Comparison of ENCODE assay signal across 10 cellular contexts in the genomic region with DNA sequence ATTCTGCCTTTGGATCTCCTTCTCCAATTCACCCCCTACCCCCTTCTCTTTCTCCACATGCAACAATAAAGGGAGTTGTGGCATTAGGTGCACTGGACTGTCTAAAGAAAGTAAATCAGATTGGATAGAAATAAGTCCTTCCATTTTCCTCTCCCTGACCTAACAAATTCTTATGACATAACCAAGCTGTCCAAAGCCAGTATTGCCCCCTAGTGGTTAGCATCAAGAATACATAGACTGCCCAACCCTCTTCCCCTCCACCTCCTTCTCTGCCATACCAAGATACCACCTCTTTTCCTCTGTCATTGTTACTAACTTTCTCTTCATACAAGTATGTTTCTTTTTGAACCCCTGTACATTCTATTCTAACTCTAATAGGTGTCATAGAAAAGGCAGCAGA. TPM values are rescaled to one million over a fixed set of nuclear protein-coding genes. Genes with fewer than 3 reads are reported as not detected.
DNase-seq lines count a peak whose midpoint lies in the region; ATAC-seq and TF ChIP-seq lines count a peak whose summit lies in the region.
"Had no signal": no experiment of that assay in that cellular context is flagged by ENCODE, and none has a peak within 500 bp of the region (broad histone marks: within the 10 kb centered on the region; RNA-seq: fewer than 3 reads in every experiment).

No MANE protein-coding gene starts in this region.

- peak; percentile 28; the same call in 1 of the 2 replicates for TF ChIP-seq RAD21 in Ishikawa (IDR thresholded peaks at IDR 0.05; ENCODE audit: low read depth)

- peaks cover 9% of the 10 kb centered on the region for H3K4me1 Mint-ChIP-seq in chondrocyte (ENCODE audit: low read depth)
- peaks cover 15% of the 10 kb centered on the region for H3K4me1 Mint-ChIP-seq in osteocyte (ENCODE audit: unreplicated experiment)

- no peak for TF ChIP-seq EP300 in Ishikawa (IDR thresholded peaks at IDR 0.05; ENCODE audit: borderline replicate concordance)

- ATAC-seq in HG03097 (IDR thresholded peaks at IDR 0.05; ENCODE audit: low FRiP score, unreplicated experiment): no peak
- no peak for ATAC-seq in GM21723 (IDR thresholded peaks at IDR 0.05; ENCODE audit: unreplicated experiment)

- no peak overlapping the region for H3K4me3 Mint-ChIP-seq in chondrocyte (ENCODE audit: unreplicated experiment)
- H3K4me3 Mint-ChIP-seq in osteocyte (ENCODE audit: unreplicated experiment): no peak overlapping the region

- H3K27me3 Mint-ChIP-seq in chondrocyte (ENCODE audit: low read depth) (no peaks in the 10 kb centered on the region), osteocyte (ENCODE audit: unreplicated experiment) (no peaks in the 10 kb centered on the region)

- H3K27ac Mint-ChIP-seq in chondrocyte (ENCODE audit: unreplicated experiment) (no peak overlapping the region), osteocyte (ENCODE audit: unreplicated experiment) (no peak overlapping the region)

- H3K9me3 Mint-ChIP-seq in chondrocyte (ENCODE audit: low read depth): peaks cover 4% of the 10 kb centered on the region
- no peaks in the 10 kb centered on the region for H3K9me3 Mint-ChIP-seq in osteocyte (ENCODE audit: unreplicated experiment)

- TF ChIP-seq CTCF in chondrocyte (IDR thresholded peaks at IDR 0.05) (peak; percentile 72), osteocyte (IDR thresholded peaks at IDR 0.05) (peak; percentile 53)

- DNase-seq in NCI-H2227 (lab: John Stamatoyannopoulos, UW; ENCODE audit: unreplicated experiment) (peak; percentile 4), NCI-H2227 treated with DMSO at 0.1 percent for 48 hours (lab: John Stamatoyannopoulos, UW) (no peak), chondrocyte (ENCODE audit: low spot score) (no peak), osteocyte (ENCODE audit: extremely low spot score, unreplicated experiment) (no peak)
- no peak for DNase-seq in effector CD4-positive, alpha-beta T cell
- DNase-seq: activated CD8-positive, alpha-beta memory T cell treated with anti-CD3 and anti-CD28 coated beads, Interleukin-2, amount 50 U/mL, for 4 hours; NCI-H1436 had no signal

- peaks cover 2% of the 10 kb centered on the region for H3K36me3 Mint-ChIP-seq in chondrocyte (ENCODE audit: low read depth)
- H3K36me3 Mint-ChIP-seq in osteocyte (ENCODE audit: unreplicated experiment): no peaks in the 10 kb centered on the region

TF ChIP-seq in Ishikawa, 13 proteins besides CTCF, POLR2A, EP300 and RAD21:
- TF ChIP-seq YY1 (IDR thresholded peaks at IDR 0.05; ENCODE audit: low read depth) (no peak), ZBTB7A (IDR thresholded peaks at IDR 0.05; ENCODE audit: low read depth) (no peak), TAF1 (IDR thresholded peaks at IDR 0.05; ENCODE audit: low read depth) (no peak), MAX (IDR thresholded peaks at IDR 0.05) (no peak), NFIC (IDR thresholded peaks at IDR 0.05) (no peak), CREB1 (IDR thresholded peaks at IDR 0.05; ENCODE audit: low read depth) (no peak), CEBPB (IDR thresholded peaks at IDR 0.05) (no peak), TEAD4 (IDR thresholded peaks at IDR 0.05) (no peak), REST (IDR thresholded peaks at IDR 0.05; ENCODE audit: low read depth) (no peak), USF1 (IDR thresholded peaks at IDR 0.05) (no peak), EGR1 (IDR thresholded peaks at IDR 0.05) (no peak), TCF12 (IDR thresholded peaks at IDR 0.05; ENCODE audit: low read depth) (no peak), FOXM1 (IDR thresholded peaks at IDR 0.05; ENCODE audit: borderline replicate concordance, low read depth) (no peak)

RNA-seq across cellular contexts. Expression of gene PPARGC1B, which starts 45.7 kb away (rescaled TPM):
- 1.9 to 2.8 TPM (median 1.9 TPM) in 3 replicates for total RNA-seq in chondrocyte
- total RNA-seq in osteocyte: 2.5 and 3.3 TPM in 2 replicates
